In the genomic region with DNA sequence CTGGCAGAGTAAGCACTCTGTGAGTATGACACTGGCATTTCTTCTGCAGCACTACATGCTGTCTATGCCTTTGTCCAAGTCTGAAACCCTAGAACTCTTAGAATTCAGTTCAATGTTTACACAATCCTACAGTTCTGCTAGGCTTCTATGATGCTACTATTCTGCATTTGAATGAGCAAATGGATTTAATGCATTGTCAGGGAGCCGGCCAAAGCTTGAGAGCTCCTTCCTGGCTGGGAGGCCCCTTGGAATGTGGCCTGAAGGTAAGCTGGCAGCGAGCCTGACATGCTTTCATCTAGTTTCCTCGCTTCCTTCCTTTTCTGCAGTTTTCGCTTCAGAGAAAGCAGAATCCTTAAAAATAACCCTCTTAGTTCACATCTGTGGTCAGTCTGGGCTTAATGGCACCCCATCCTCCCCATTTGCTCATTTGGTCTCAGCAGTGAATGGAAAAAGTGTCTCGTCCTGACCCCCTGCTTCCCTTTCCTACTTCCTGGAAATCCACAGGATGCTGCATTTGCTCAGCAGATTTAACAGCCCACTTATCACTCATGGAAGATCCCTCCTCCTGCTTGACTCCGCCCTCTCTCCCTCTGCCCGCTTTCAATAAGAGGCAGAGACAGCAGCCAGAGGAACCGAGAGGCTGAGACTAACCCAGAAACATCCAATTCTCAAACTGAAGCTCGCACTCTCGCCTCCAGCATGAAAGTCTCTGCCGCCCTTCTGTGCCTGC, we compare ENCODE assay signal across 8 cellular contexts. TPM values are rescaled to one million over a fixed set of nuclear protein-coding genes. Genes with fewer than 3 reads are reported as not detected.
DNase-seq lines count a peak whose midpoint lies in the region; ATAC-seq and TF ChIP-seq lines count a peak whose summit lies in the region.

A gene (plus strand): TSS at position 635 of the 730 bp plus-strand sequence. CDS start 65 bp downstream, at position 700.

- H3K27me3 ChIP-seq in left ventricle myocardium inferior (ENCODE audit: low read depth), result no peaks in the 10 kb centered on the region

- peaks cover 74% of the 10 kb centered on the region for H3K4me1 ChIP-seq in left ventricle myocardium inferior

- TF ChIP-seq CTCF in left ventricle myocardium inferior (IDR thresholded peaks at IDR 0.05; ENCODE audit: borderline replicate concordance), result no peak

- peak; percentile 3 for DNase-seq in NCI-H1092 treated with DMSO at 0.1 percent for 48 hours (lab: John Stamatoyannopoulos, UW)
- no peak for DNase-seq in NCI-H1092 (lab: John Stamatoyannopoulos, UW)
- peak in 30 of 56 donors; percentile 9 to 57 (median 28) for DNase-seq in amygdala (lab: John Stamatoyannopoulos, UW)
- peak; percentile 75 for DNase-seq in left ventricle myocardium inferior
- peak; percentile 93 for DNase-seq in pulmonary artery endothelial cell (ENCODE audit: low read depth, low spot score)
- no peak for DNase-seq in activated CD8-positive, alpha-beta memory T cell treated with anti-CD3 and anti-CD28 coated beads, Interleukin-2, amount 50 U/mL, for 48 hours

- intact Hi-C loops in left ventricle myocardium inferior (cut with micrococcal nuclease), result no loop called here

- H3K9me3 ChIP-seq in left ventricle myocardium inferior (replicated peaks), result no peaks in the 10 kb centered on the region

- peak within 1 kb of the TSS; percentile 65 for H3K4me3 ChIP-seq in left ventricle myocardium inferior

- H3K36me3 ChIP-seq in left ventricle myocardium inferior, result peaks cover 4% of the 10 kb centered on the region

- ATAC-seq in HG03460 (IDR thresholded peaks at IDR 0.05; ENCODE audit: unreplicated experiment), result no peak
- no peak for ATAC-seq in HG03139 (IDR thresholded peaks at IDR 0.05; ENCODE audit: unreplicated experiment)

- H3K27ac ChIP-seq in left ventricle myocardium inferior (replicated peaks), result peak within 1 kb of the TSS; percentile 91

RNA-seq across cellular contexts. Expression of the gene that starts here (rescaled TPM):
- total RNA-seq in left ventricle myocardium inferior (24.3 TPM), pulmonary artery endothelial cell (135 and 355 TPM in 2 replicates)

Comparison
In these comparisons a context has a peak if more than half of its experiments do, and no peak if none do; other contexts are left out.
1. DNase-seq: peak in NCI-H1092 treated with DMSO at 0.1 percent for 48 hours (single experiment), amygdala (30 of 56), left ventricle myocardium inferior (single experiment) and pulmonary artery endothelial cell (single experiment); none in NCI-H1092 (single experiment) and activated CD8-positive, alpha-beta memory T cell treated with anti-CD3 and anti-CD28 coated beads, Interleukin-2, amount 50 U/mL, for 48 hours (single experiment).